ENCODE assay signal across 11 cellular contexts in the genomic region with DNA sequence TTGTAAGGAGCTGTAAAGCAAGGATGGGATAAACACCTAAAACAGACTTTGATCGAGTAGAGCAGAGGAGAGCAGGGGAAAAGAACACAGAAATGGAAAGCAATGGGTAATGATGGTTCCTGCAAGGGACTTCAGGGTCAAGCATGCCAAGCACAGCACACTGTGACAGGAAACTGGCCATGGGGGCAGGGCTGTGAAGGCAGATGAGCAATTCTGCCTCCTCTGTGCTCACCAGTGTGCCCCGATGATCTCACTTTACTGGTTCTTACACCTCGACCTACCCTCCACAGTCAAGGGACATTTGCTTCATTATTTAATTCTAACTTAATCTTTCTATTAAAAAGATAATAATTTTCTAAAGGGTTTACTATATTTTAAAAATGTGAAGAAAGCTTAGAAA. TPM values are rescaled to one million over a fixed set of nuclear protein-coding genes. Genes with fewer than 3 reads are reported as not detected.
DNase-seq lines count a peak whose midpoint lies in the region; ATAC-seq and TF ChIP-seq lines count a peak whose summit lies in the region.
"Had no signal": no experiment of that assay in that cellular context is flagged by ENCODE, and none has a peak within 500 bp of the region (broad histone marks: within the 10 kb centered on the region; RNA-seq: fewer than 3 reads in every experiment).

No MANE protein-coding gene starts in this region.

- H3F3A ChIP-seq in PC-3 (ENCODE audit: low read length, unreplicated experiment) = no peaks in the 10 kb centered on the region

- no peaks in the 10 kb centered on the region for H3K9me3 Mint-ChIP-seq in activated naive CD4-positive, alpha-beta T cell treated with anti-CD3 and anti-CD28 coated beads, Interleukin-2, amount 10 ng/mL, durations not matched to agents 7 days and 5 days
- no peaks in the 10 kb centered on the region for H3K9me3 Mint-ChIP-seq in activated CD4-positive, alpha-beta memory T cell treated with anti-CD3 and anti-CD28 coated beads for 36 hours
- no peaks in the 10 kb centered on the region for H3K9me3 Mint-ChIP-seq in Calu3 (ENCODE audit: low read depth, unreplicated experiment)
- H3K9me3 Mint-ChIP-seq: IgD-negative memory B cell had no signal

- POLR2A ChIA-PET in activated CD4-positive, alpha-beta memory T cell treated with anti-CD3 and anti-CD28 coated beads for 36 hours (lab: Charles Lee) = no interaction called here
- POLR2A ChIA-PET in PC-3 (lab: Charles Lee; ENCODE audit: unreplicated experiment) = no interaction called here

- H3K4me2 ChIP-seq in PC-3 (ENCODE audit: low read length) = no peak overlapping the region

- intact Hi-C loops in activated CD4-positive, alpha-beta memory T cell treated with anti-CD3 and anti-CD28 coated beads for 36 hours (cut with micrococcal nuclease) = no loop called here
- intact Hi-C loops in PC-3 (cut with micrococcal nuclease) (no loop called here), Calu3 (cut with micrococcal nuclease; ENCODE audit: unreplicated experiment) (no loop called here)

- DNase-seq in activated naive CD4-positive, alpha-beta T cell treated with anti-CD3 and anti-CD28 coated beads, Interleukin-2, amount 10 ng/mL, durations not matched to agents 7 days and 5 days = peak; percentile 26
- DNase-seq in activated naive CD4-positive, alpha-beta T cell treated with Interleukin-2 at 50 U/mL for 16 hours = no peak
- peak; percentile 79 for DNase-seq in activated CD4-positive, alpha-beta memory T cell treated with anti-CD3 and anti-CD28 coated beads for 36 hours
- peak; percentile 34 to 69 for DNase-seq in stimulated activated CD8-positive, alpha-beta memory T cell treated with anti-CD3 and anti-CD28 coated beads, Interleukin-7, amount 100 ng/mL, for 48 hours (ENCODE audit: extremely low read depth in 1 of 2, low read depth in 1 of 2)
- DNase-seq in PC-3 (no peak), D341Med (ENCODE audit: low spot score) (no peak), Calu3 (no peak)
- DNase-seq: NCI-H1930, retina had no signal

- no peaks in the 10 kb centered on the region for H3K9me2 ChIP-seq in PC-3 (replicated peaks; ENCODE audit: low read length)

- CTCF ChIA-PET in activated naive CD4-positive, alpha-beta T cell treated with anti-CD3 and anti-CD28 coated beads, Interleukin-2, amount 10 ng/mL, durations not matched to agents 7 days and 5 days (lab: Charles Lee) = interaction anchor here (0.6 to 1.9 kb wide), 5 partner anchors 10 to 71 kb away, joined by 3 to 10 read pairs (median 4); no protein-coding TSS in a partner anchor
- CTCF ChIA-PET in activated CD4-positive, alpha-beta memory T cell treated with anti-CD3 and anti-CD28 coated beads for 36 hours (lab: Charles Lee) = interaction anchor here (1.1 to 1.3 kb wide), 2 partner anchors 22 to 24 kb away, joined by 4 to 5 read pairs; partner anchors contain the start of gene MYB
- CTCF ChIA-PET in PC-3 (lab: Charles Lee) = no interaction called here
- CTCF ChIA-PET in Calu3 (lab: Charles Lee) = no interaction called here

- no peaks in the 10 kb centered on the region for H3K36me3 ChIP-seq in PC-3 (ENCODE audit: low read depth, low read length)

- no peak overlapping the region for H3K9ac ChIP-seq in PC-3 (ENCODE audit: low read length)

- H3K9me3 ChIP-seq in PC-3 (ENCODE audit: low read length) = no peaks in the 10 kb centered on the region

- no peak overlapping the region for H3K4me3 Mint-ChIP-seq in activated naive CD4-positive, alpha-beta T cell treated with anti-CD3 and anti-CD28 coated beads, Interleukin-2, amount 10 ng/mL, durations not matched to agents 7 days and 5 days
- no peak overlapping the region for H3K4me3 Mint-ChIP-seq in activated CD4-positive, alpha-beta memory T cell treated with anti-CD3 and anti-CD28 coated beads for 36 hours
- no peak overlapping the region for H3K4me3 Mint-ChIP-seq in Calu3 (ENCODE audit: low read depth, unreplicated experiment)
- H3K4me3 Mint-ChIP-seq: IgD-negative memory B cell had no signal

- no peak overlapping the region for H3K27ac ChIP-seq in PC-3 (ENCODE audit: low read length)

- H3K27ac Mint-ChIP-seq in activated naive CD4-positive, alpha-beta T cell treated with anti-CD3 and anti-CD28 coated beads, Interleukin-2, amount 10 ng/mL, durations not matched to agents 7 days and 5 days = no peak overlapping the region
- no peak overlapping the region for H3K27ac Mint-ChIP-seq in activated CD4-positive, alpha-beta memory T cell treated with anti-CD3 and anti-CD28 coated beads for 36 hours
- no peak overlapping the region for H3K27ac Mint-ChIP-seq in Calu3 (ENCODE audit: unreplicated experiment)
- H3K27ac Mint-ChIP-seq: IgD-negative memory B cell had no signal

- ATAC-seq in HG03175 (IDR thresholded peaks at IDR 0.05; ENCODE audit: unreplicated experiment) (peak; percentile 46), PC-3 (no peak)

- H3K27me3 ChIP-seq in PC-3 (ENCODE audit: low read length) = no peaks in the 10 kb centered on the region

- H2AFZ ChIP-seq in PC-3 (ENCODE audit: low read length) = no peak overlapping the region

- BruUV-seq in PC-3 (replicated peaks; lab: Mats Ljungman, UMichigan) (no TSS peak), Calu3 (replicated peaks; lab: Mats Ljungman, UMichigan) (no TSS peak)

- no peak for TF ChIP-seq CTCF in PC-3 (conservative IDR thresholded peaks at IDR 0.05; ENCODE audit: low read depth, low read length)
- TF ChIP-seq CTCF in Calu3 (IDR thresholded peaks at IDR 0.05; ENCODE audit: unreplicated experiment) = no peak

- no peaks in the 10 kb centered on the region for H4K20me1 ChIP-seq in PC-3 (ENCODE audit: low read length)

- H3K36me3 Mint-ChIP-seq in activated naive CD4-positive, alpha-beta T cell treated with anti-CD3 and anti-CD28 coated beads, Interleukin-2, amount 10 ng/mL, durations not matched to agents 7 days and 5 days = no peaks in the 10 kb centered on the region
- no peaks in the 10 kb centered on the region for H3K36me3 Mint-ChIP-seq in activated CD4-positive, alpha-beta memory T cell treated with anti-CD3 and anti-CD28 coated beads for 36 hours
- no peaks in the 10 kb centered on the region for H3K36me3 Mint-ChIP-seq in Calu3 (ENCODE audit: insufficient read depth, unreplicated experiment)
- H3K36me3 Mint-ChIP-seq: IgD-negative memory B cell had no signal

- H3K4me3 ChIP-seq in PC-3 (ENCODE audit: low read length) = no peak overlapping the region

- no peaks in the 10 kb centered on the region for H3K79me2 ChIP-seq in PC-3 (ENCODE audit: low read length)

- H3K4me1 ChIP-seq in PC-3 (ENCODE audit: insufficient read depth, low read length) = no peaks in the 10 kb centered on the region

- H3K4me1 Mint-ChIP-seq in activated naive CD4-positive, alpha-beta T cell treated with anti-CD3 and anti-CD28 coated beads, Interleukin-2, amount 10 ng/mL, durations not matched to agents 7 days and 5 days = peaks cover 36% of the 10 kb centered on the region
- peaks cover 55% of the 10 kb centered on the region for H3K4me1 Mint-ChIP-seq in activated CD4-positive, alpha-beta memory T cell treated with anti-CD3 and anti-CD28 coated beads for 36 hours (ENCODE audit: low read depth)
- H3K4me1 Mint-ChIP-seq in Calu3 (ENCODE audit: low read depth, unreplicated experiment) = no peaks in the 10 kb centered on the region

- H3K27me3 Mint-ChIP-seq in activated naive CD4-positive, alpha-beta T cell treated with anti-CD3 and anti-CD28 coated beads, Interleukin-2, amount 10 ng/mL, durations not matched to agents 7 days and 5 days = peaks cover 7% of the 10 kb centered on the region
- peaks cover 2% of the 10 kb centered on the region for H3K27me3 Mint-ChIP-seq in activated CD4-positive, alpha-beta memory T cell treated with anti-CD3 and anti-CD28 coated beads for 36 hours
- peaks cover 51% of the 10 kb centered on the region for H3K27me3 Mint-ChIP-seq in Calu3 (ENCODE audit: unreplicated experiment)

RNA-seq across cellular contexts. Expression of gene MYB, which starts 21.6 kb away (rescaled TPM):
- 10 to 100 TPM; 19.4 to 19.7 TPM for total RNA-seq in activated CD4-positive, alpha-beta memory T cell treated with anti-CD3 and anti-CD28 coated beads for 36 hours
- total RNA-seq in PC-3 (2014; rRNA removed) (1.4 and 4.4 TPM in 2 replicates), Calu3 (2022) (1.5 and 3.1 TPM in 2 replicates)

Comparison
In these comparisons a context has a peak if more than half of its experiments do, and no peak if none do; other contexts are left out.
1. DNase-seq: peak in activated naive CD4-positive, alpha-beta T cell treated with anti-CD3 and anti-CD28 coated beads, Interleukin-2, amount 10 ng/mL, durations not matched to agents 7 days and 5 days (single experiment), activated CD4-positive, alpha-beta memory T cell treated with anti-CD3 and anti-CD28 coated beads for 36 hours (single experiment) and stimulated activated CD8-positive, alpha-beta memory T cell treated with anti-CD3 and anti-CD28 coated beads, Interleukin-7, amount 100 ng/mL, for 48 hours (2 of 2); none in activated naive CD4-positive, alpha-beta T cell treated with Interleukin-2 at 50 U/mL for 16 hours (single experiment), PC-3 (single experiment), D341Med (single experiment) and Calu3 (single experiment).
2. CTCF ChIA-PET loops: an anchor here in activated naive CD4-positive, alpha-beta T cell treated with anti-CD3 and anti-CD28 coated beads, Interleukin-2, amount 10 ng/mL, durations not matched to agents 7 days and 5 days (0.6 to 1.9 kb wide) and activated CD4-positive, alpha-beta memory T cell treated with anti-CD3 and anti-CD28 coated beads for 36 hours (1.1 to 1.3 kb wide); none called in PC-3 and Calu3.